Comparison of ENCODE assay signal across 35 cellular contexts in the genomic region with DNA sequence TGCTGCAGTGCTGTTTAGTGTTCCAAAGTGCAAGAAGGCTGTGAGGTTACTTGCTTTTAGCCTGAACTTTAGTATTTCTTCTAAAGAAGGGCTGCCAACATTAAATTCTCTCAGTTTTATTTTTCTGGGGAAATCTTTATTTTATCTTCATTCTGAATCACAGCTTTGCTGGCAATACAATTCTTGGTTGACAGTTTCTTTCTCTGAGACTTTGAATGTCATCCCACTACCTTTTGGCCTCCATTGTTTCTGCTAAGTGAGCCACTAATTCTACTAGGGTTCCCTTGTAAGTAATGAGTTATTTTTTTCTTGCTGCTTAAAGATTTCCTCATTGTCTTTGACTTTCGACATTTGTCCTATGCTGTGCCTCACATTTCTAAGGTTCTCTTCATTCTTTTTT.
"Had no signal": no experiment of that assay in that cellular context is flagged by ENCODE, and none has a peak within 500 bp of the region (broad histone marks: within the 10 kb centered on the region; RNA-seq: fewer than 3 reads in every experiment).

No MANE protein-coding gene starts in this region.

- H3K4me3 Mint-ChIP-seq: activated B cell treated with CpG ODN at 0.5 μM for 24 hours; activated CD4-positive, alpha-beta memory T cell treated with anti-CD3 and anti-CD28 coated beads, Interleukin-2, amount 10 ng/mL, durations not matched to agents 7 days and 5 days; activated CD4-positive, alpha-beta T cell treated with anti-CD3 and anti-CD28 coated beads, Interleukin-2, amount 10 ng/mL, durations not matched to agents 7 days and 5 days; activated naive CD8-positive, alpha-beta T cell; activated T-cell treated with anti-CD3 and anti-CD28 coated beads, Interleukin-2, amount 50 U/mL, for 24 hours; activated T-cell treated with anti-CD3 and anti-CD28 coated beads, Interleukin-2, amount 50 U/mL, for 72 hours; T-helper 17 cell; T-helper 2 cell treated with Interferon-gamma antibody and Interleukin-4, amounts not matched to agents 5 μg/mL and 100 μg/mL, for 36 hours had no signal

- H3K4me1 ChIP-seq: body of pancreas, colonic mucosa, esophagus squamous epithelium, gastroesophageal sphincter, heart right ventricle had no signal

- H3K79me2 ChIP-seq: hepatocyte had no signal

- H3K27me3 Mint-ChIP-seq: activated B cell treated with CpG ODN at 0.5 μM for 24 hours; activated CD4-positive, alpha-beta memory T cell treated with anti-CD3 and anti-CD28 coated beads, Interleukin-2, amount 10 ng/mL, durations not matched to agents 7 days and 5 days; activated CD4-positive, alpha-beta T cell treated with anti-CD3 and anti-CD28 coated beads, Interleukin-2, amount 10 ng/mL, durations not matched to agents 7 days and 5 days; activated naive CD8-positive, alpha-beta T cell; activated T-cell treated with anti-CD3 and anti-CD28 coated beads, Interleukin-2, amount 50 U/mL, for 24 hours; T-helper 17 cell had no signal

- ATAC-seq: activated CD4-positive, CD25-positive, alpha-beta regulatory T cell treated with anti-CD3 and anti-CD28 coated beads, Interleukin-2, amount 50 U/mL, for 24 hours; activated T-cell treated with anti-CD3 and anti-CD28 coated beads, Interleukin-2, amount 50 U/mL, for 72 hours; body of pancreas; gastroesophageal sphincter; heart right ventricle; T-helper 17 cell had no signal

- H3K4me1 Mint-ChIP-seq: activated CD4-positive, alpha-beta memory T cell treated with anti-CD3 and anti-CD28 coated beads, Interleukin-2, amount 10 ng/mL, durations not matched to agents 7 days and 5 days; activated CD4-positive, alpha-beta T cell treated with anti-CD3 and anti-CD28 coated beads, Interleukin-2, amount 10 ng/mL, durations not matched to agents 7 days and 5 days; T-helper 17 cell had no signal

- FAIRE-seq: endometrium, endothelial cell of umbilical vein had no signal

- H3K4me2 ChIP-seq: hepatocyte had no signal

- H3K36me3 ChIP-seq: colonic mucosa, WERI-Rb-1 had no signal

- DNase-seq: activated B cell treated with CpG ODN at 0.5 μM for 24 hours; activated CD4-positive, alpha-beta memory T cell treated with anti-CD3 and anti-CD28 coated beads, Interleukin-2, amount 10 ng/mL, durations not matched to agents 7 days and 5 days; activated CD4-positive, alpha-beta T cell treated with anti-CD3 and anti-CD28 coated beads, Interleukin-2, amount 10 ng/mL, durations not matched to agents 7 days and 5 days; activated CD4-positive, alpha-beta T cell treated with anti-CD3 and anti-CD28 coated beads, Interleukin-2, amount 50 U/mL, for 4 hours; activated CD8-positive, alpha-beta memory T cell treated with anti-CD3 and anti-CD28 coated beads, Interleukin-2, amount 50 U/mL, for 48 hours; activated effector memory CD4-positive, alpha-beta T cell treated with Interleukin-2 at 50 U/mL for 16 hours; activated gamma-delta T cell treated with Interleukin-2 at 50 U/mL for 16 hours; activated naive CD4-positive, alpha-beta T cell treated with anti-CD3 and anti-CD28 coated beads, Interleukin-2, amount 50 U/mL, for 16 hours; activated naive CD4-positive, alpha-beta T cell treated with Interleukin-2 at 50 U/mL for 16 hours; activated T-cell treated with anti-CD3 and anti-CD28 coated beads for 4 hours; activated T-cell treated with anti-CD3 and anti-CD28 coated beads, Interleukin-2, amount 50 U/mL, for 24 hours; activated T-cell treated with anti-CD3 and anti-CD28 coated beads, Interleukin-2, amount 50 U/mL, for 72 hours; amniotic stem cell; anterior cingulate cortex; body of pancreas; central memory CD4-positive, alpha-beta T cell; cerebellar nuclear complex; colonic mucosa; effector CD8-positive, alpha-beta T cell; esophagus squamous epithelium; foreskin melanocyte; heart right ventricle; T-helper 1 cell; T-helper 17 cell; T1000; WERI-Rb-1 had no signal

- H3K9me3 ChIP-seq: colonic mucosa had no signal

- H3K27ac Mint-ChIP-seq: activated B cell treated with CpG ODN at 0.5 μM for 24 hours; activated CD4-positive, alpha-beta memory T cell treated with anti-CD3 and anti-CD28 coated beads, Interleukin-2, amount 10 ng/mL, durations not matched to agents 7 days and 5 days; activated CD4-positive, alpha-beta T cell treated with anti-CD3 and anti-CD28 coated beads, Interleukin-2, amount 10 ng/mL, durations not matched to agents 7 days and 5 days; activated naive CD8-positive, alpha-beta T cell; activated T-cell treated with anti-CD3 and anti-CD28 coated beads, Interleukin-2, amount 50 U/mL, for 24 hours; activated T-cell treated with anti-CD3 and anti-CD28 coated beads, Interleukin-2, amount 50 U/mL, for 72 hours; T-helper 17 cell; T-helper 2 cell treated with Interferon-gamma antibody and Interleukin-4, amounts not matched to agents 5 μg/mL and 100 μg/mL, for 36 hours had no signal

- H3K27me3 ChIP-seq: body of pancreas, cardiac muscle cell, colonic mucosa, esophagus squamous epithelium, gastroesophageal sphincter, heart right ventricle, hepatocyte had no signal

- H3K4me3 ChIP-seq: body of pancreas, cardiac muscle cell, colonic mucosa, esophagus squamous epithelium, gastroesophageal sphincter, heart right ventricle, hepatocyte had no signal

- H2AFZ ChIP-seq: hepatocyte had no signal

- H3K27ac ChIP-seq: body of pancreas, cardiac muscle cell, colonic mucosa, epithelial cell of prostate, esophagus squamous epithelium, gastroesophageal sphincter, heart right ventricle, hepatocyte, WERI-Rb-1 had no signal
